ENCODE assay signal across 1 cellular context in genomic region chr6:107668826-107669474, GRCh38.
TF ChIP-seq lines count a peak whose summit lies in the region.

No MANE protein-coding gene starts in this region.

TF ChIP-seq in GM12878, 131 proteins besides CTCF, POLR2A, EP300 and RAD21 (continued from another document):
- TF ChIP-seq HSF1 (IDR thresholded peaks at IDR 0.05; ENCODE audit: low read depth, low read length), result no peak
- no peak for TF ChIP-seq ZNF274 (IDR thresholded peaks at IDR 0.05; ENCODE audit: insufficient read depth, insufficient read length)
- TF ChIP-seq BHLHE40 (IDR thresholded peaks at IDR 0.05; ENCODE audit: borderline replicate concordance in 1 of 2, low read depth in 2 of 2, low read length in 1 of 2), result peak; percentile 44 to 46; a peak in 2 of 4 replicates
- TF ChIP-seq STAT3 (IDR thresholded peaks at IDR 0.05; ENCODE audit: low read depth, low read length), result no peak
- no peak for TF ChIP-seq NRF1 (conservative IDR thresholded peaks at IDR 0.05; ENCODE audit: low read depth, low read length)
- peak in 1 of 2 experiments; percentile 77; a peak in 2 of 3 replicates for TF ChIP-seq EGR1 (IDR thresholded peaks at IDR 0.05; ENCODE audit: borderline replicate concordance in 1 of 2, low read depth in 2 of 2, low read length in 2 of 2)
- TF ChIP-seq SRF (IDR thresholded peaks at IDR 0.05; ENCODE audit: low read depth in 2 of 2, low read length in 2 of 2), result no peak
- no peak for TF ChIP-seq ZZZ3 (IDR thresholded peaks at IDR 0.05; ENCODE audit: control insufficient read depth, insufficient read length, low read depth)
- no peak for TF ChIP-seq NR2F1 (conservative IDR thresholded peaks at IDR 0.05)
- no peak for TF ChIP-seq ZNF217 (IDR thresholded peaks at IDR 0.05)
- no peak for TF ChIP-seq BMI1 (IDR thresholded peaks at IDR 0.05; ENCODE audit: borderline replicate concordance)
- peak; percentile 42; the same call in 1 of the 2 replicates for TF ChIP-seq CHD2 (IDR thresholded peaks at IDR 0.05; ENCODE audit: borderline replicate concordance, low read depth, low read length)
- no peak for TF ChIP-seq GATAD2B (conservative IDR thresholded peaks at IDR 0.05; ENCODE audit: low read depth)
- TF ChIP-seq PKNOX1 (IDR thresholded peaks at IDR 0.05), result no peak
- TF ChIP-seq RELA (IDR thresholded peaks at IDR 0.05; ENCODE audit: borderline replicate concordance, partially characterized antibody), result no peak
- no peak for TF ChIP-seq TCF7 (IDR thresholded peaks at IDR 0.05; ENCODE audit: borderline replicate concordance)
- no peak for TF ChIP-seq BCL3 (IDR thresholded peaks at IDR 0.05; ENCODE audit: borderline replicate concordance, insufficient read depth, low read depth, low read length, poor library complexity, severe bottlenecking)
- TF ChIP-seq PBX3 (IDR thresholded peaks at IDR 0.05; ENCODE audit: insufficient replicate concordance, low read depth, low read length), result no peak
- no peak for TF ChIP-seq ZBTB33 (IDR thresholded peaks at IDR 0.05)
- no peak for TF ChIP-seq STAT1 (conservative IDR thresholded peaks at IDR 0.05)
- TF ChIP-seq ZBTB11 (CRISPR knock-in tag; IDR thresholded peaks at IDR 0.05), result no peak
- TF ChIP-seq JUNB (IDR thresholded peaks at IDR 0.05), result no peak
- no peak for TF ChIP-seq SREBF1 (IDR thresholded peaks at IDR 0.05; ENCODE audit: low read length)
- no peak for TF ChIP-seq PML (IDR thresholded peaks at IDR 0.05; ENCODE audit: low read length)
- no peak for TF ChIP-seq ATF3 (IDR thresholded peaks at IDR 0.05; ENCODE audit: borderline replicate concordance, extremely low read depth, low read depth, low read length)
- TF ChIP-seq IKZF2 (IDR thresholded peaks at IDR 0.05), result peak; percentile 69 to 74
- TF ChIP-seq CHD4 (IDR thresholded peaks at IDR 0.05), result no peak
- no peak for TF ChIP-seq LARP7 (IDR thresholded peaks at IDR 0.05)
- peak; percentile 65 for TF ChIP-seq CREM (IDR thresholded peaks at IDR 0.05; ENCODE audit: low read depth)
- peak; percentile 27; the same call in 1 of the 2 replicates for TF ChIP-seq RELB (IDR thresholded peaks at IDR 0.05; ENCODE audit: low read depth)
